8 cellular contexts compared by ENCODE assay signal in the genomic region with DNA sequence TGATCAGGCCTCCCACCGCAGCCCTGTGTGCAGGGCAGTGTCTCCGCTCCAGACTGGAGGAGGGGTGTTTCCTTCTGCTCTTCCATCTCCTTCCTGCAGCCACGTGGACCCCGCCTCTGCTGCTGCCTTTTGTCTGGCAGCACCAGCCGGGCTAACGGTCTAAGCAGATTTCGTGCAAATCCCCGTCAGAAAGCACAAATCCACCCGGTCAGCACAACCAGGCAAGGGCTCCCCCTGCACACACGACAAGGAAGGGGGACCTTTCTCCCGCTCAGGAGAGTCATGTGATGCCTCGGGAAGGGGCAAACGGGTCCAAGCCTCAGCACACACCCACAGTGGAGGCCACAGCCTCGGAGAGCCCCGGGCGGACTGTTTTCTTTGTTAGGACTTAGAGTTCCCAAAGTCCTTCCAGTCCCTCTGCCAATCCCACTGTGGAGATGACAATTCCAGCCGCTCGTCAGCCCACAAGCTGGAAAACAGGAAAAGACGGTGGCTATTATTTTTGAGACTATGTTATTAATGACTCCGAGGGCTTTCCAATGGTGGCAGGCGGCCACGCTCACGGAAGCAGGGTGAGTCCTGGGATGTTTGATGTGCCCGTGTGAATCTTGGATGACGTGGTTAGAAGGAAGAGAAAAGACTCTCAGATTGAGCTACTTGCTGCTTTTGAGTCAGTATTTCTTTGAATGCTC. TPM values are rescaled to one million over a fixed set of nuclear protein-coding genes. Genes with fewer than 3 reads are reported as not detected.
DNase-seq lines count a peak whose midpoint lies in the region; ATAC-seq and TF ChIP-seq lines count a peak whose summit lies in the region.

No MANE protein-coding gene starts in this region.

- peak overlapping the region; percentile 58 for H3K27ac Mint-ChIP-seq in Caco-2 (ENCODE audit: unreplicated experiment)

- peaks cover 23% of the 10 kb centered on the region for H3K36me3 Mint-ChIP-seq in Caco-2 (ENCODE audit: insufficient read depth, unreplicated experiment)

- TF ChIP-seq POLR2A in erythroblast (IDR thresholded peaks at IDR 0.05; ENCODE audit: low read length): no peak

- no peak for ATAC-seq in HG03457 (IDR thresholded peaks at IDR 0.05; ENCODE audit: unreplicated experiment)

- TF ChIP-seq CTCF in Caco-2 (IDR thresholded peaks at IDR 0.05; ENCODE audit: insufficient read depth in 1 of 2, low read depth in 1 of 2, low read length in 1 of 2, severe bottlenecking in 1 of 2, unreplicated experiment in 1 of 2) (no peak), left ventricle myocardium inferior (IDR thresholded peaks at IDR 0.05; ENCODE audit: borderline replicate concordance) (no peak)

- H3K27me3 ChIP-seq in Caco-2 (replicated peaks; ENCODE audit: control insufficient read depth, insufficient read depth, low read length): no peaks in the 10 kb centered on the region
- H3K27me3 ChIP-seq in adipocyte (replicated peaks; ENCODE audit: control insufficient read depth, insufficient read depth, low read length): no peaks in the 10 kb centered on the region
- no peaks in the 10 kb centered on the region for H3K27me3 ChIP-seq in left ventricle myocardium inferior (ENCODE audit: low read depth)
- H3K27me3 ChIP-seq in rectal smooth muscle tissue (ENCODE audit: control insufficient read depth, insufficient read depth, low read length): no peaks in the 10 kb centered on the region

- H3K4me3 Mint-ChIP-seq in Caco-2 (ENCODE audit: unreplicated experiment): no peak overlapping the region

- H3K27me3 Mint-ChIP-seq in Caco-2 (ENCODE audit: insufficient read depth, unreplicated experiment): no peaks in the 10 kb centered on the region

- no TSS peak for BruUV-seq in Caco-2 (replicated peaks; lab: Mats Ljungman, UMichigan)

- H3K4me3 ChIP-seq in Caco-2 (ENCODE audit: low read depth, low read length): no peak overlapping the region
- peak overlapping the region; percentile 24 for H3K4me3 ChIP-seq in adipocyte (ENCODE audit: low read length)
- H3K4me3 ChIP-seq in left ventricle myocardium inferior: peak overlapping the region; percentile 48
- peak overlapping the region; percentile 42 for H3K4me3 ChIP-seq in rectal smooth muscle tissue (ENCODE audit: low read length)

- peaks cover 6% of the 10 kb centered on the region; the same call in 1 of the 2 replicates for H3K9me3 ChIP-seq in Caco-2
- H3K9me3 ChIP-seq in adipocyte (ENCODE audit: control insufficient read depth, low read length): peaks cover 10% of the 10 kb centered on the region
- H3K9me3 ChIP-seq in left ventricle myocardium inferior (replicated peaks): peaks cover 8% of the 10 kb centered on the region

- CTCF ChIA-PET in Caco-2 (lab: Charles Lee): no interaction called here

- H3K4me1 Mint-ChIP-seq in Caco-2 (ENCODE audit: low read depth, unreplicated experiment): peaks cover 22% of the 10 kb centered on the region

- H3K27ac ChIP-seq in left ventricle myocardium inferior (replicated peaks) (peak overlapping the region; percentile 86), rectal smooth muscle tissue (ENCODE audit: low read depth, low read length) (peak overlapping the region; percentile 30)

- peaks cover 12% of the 10 kb centered on the region for H3K9me3 Mint-ChIP-seq in Caco-2 (ENCODE audit: unreplicated experiment)

- POLR2A ChIA-PET in Caco-2 (lab: Charles Lee): interaction anchor here (0.7 kb wide), 1 partner anchor 43 kb away, joined by 3 read pairs; no protein-coding TSS in a partner anchor

- 0 out of 2 replicates have a peak, but pooled peaks cover 1% of the 10 kb centered on the region for H3K36me3 ChIP-seq in Caco-2 (ENCODE audit: control insufficient read depth, insufficient read depth, low read length)
- no peaks in the 10 kb centered on the region for H3K36me3 ChIP-seq in adipocyte (ENCODE audit: control insufficient read depth, insufficient read depth, low read length, severe bottlenecking)
- no peaks in the 10 kb centered on the region for H3K36me3 ChIP-seq in left ventricle myocardium inferior
- no peaks in the 10 kb centered on the region for H3K36me3 ChIP-seq in rectal smooth muscle tissue (ENCODE audit: control insufficient read depth, insufficient read depth, low read length)

- DNase-seq in Caco-2 (no peak), adipocyte (ENCODE audit: low read depth) (no peak), left ventricle myocardium inferior (peak; percentile 30), CD1c-positive myeloid dendritic cell (ENCODE audit: extremely low spot score) (no peak), NCI-H1436 (lab: John Stamatoyannopoulos, UW) (no peak), erythroblast (lab: John Stamatoyannopoulos, UW) (no peak)

- intact Hi-C loops in Caco-2 (cut with micrococcal nuclease; ENCODE audit: unreplicated experiment): no loop called here
- intact Hi-C loops in left ventricle myocardium inferior (cut with micrococcal nuclease): no loop called here

- H3K9ac ChIP-seq in adipocyte (ENCODE audit: low read length) (peak overlapping the region; percentile 62), rectal smooth muscle tissue (ENCODE audit: low read length) (no peak overlapping the region)

- H3K4me1 ChIP-seq in Caco-2 (peaks cover 10% of the 10 kb centered on the region), adipocyte (ENCODE audit: control insufficient read depth, insufficient read depth, low read length) (peaks cover 24% of the 10 kb centered on the region), left ventricle myocardium inferior (peaks cover 32% of the 10 kb centered on the region), rectal smooth muscle tissue (ENCODE audit: control insufficient read depth, insufficient read depth, low read length) (peaks cover 18% of the 10 kb centered on the region)

RNA-seq across cellular contexts. Expression of a gene that starts 22.5 kb away (rescaled TPM):
- total RNA-seq in Caco-2 (2022) (30.9 and 32.7 TPM in 2 replicates), left ventricle myocardium inferior (5.3 TPM)
